ENCODE assay signal across 8 cellular contexts in the genomic region with DNA sequence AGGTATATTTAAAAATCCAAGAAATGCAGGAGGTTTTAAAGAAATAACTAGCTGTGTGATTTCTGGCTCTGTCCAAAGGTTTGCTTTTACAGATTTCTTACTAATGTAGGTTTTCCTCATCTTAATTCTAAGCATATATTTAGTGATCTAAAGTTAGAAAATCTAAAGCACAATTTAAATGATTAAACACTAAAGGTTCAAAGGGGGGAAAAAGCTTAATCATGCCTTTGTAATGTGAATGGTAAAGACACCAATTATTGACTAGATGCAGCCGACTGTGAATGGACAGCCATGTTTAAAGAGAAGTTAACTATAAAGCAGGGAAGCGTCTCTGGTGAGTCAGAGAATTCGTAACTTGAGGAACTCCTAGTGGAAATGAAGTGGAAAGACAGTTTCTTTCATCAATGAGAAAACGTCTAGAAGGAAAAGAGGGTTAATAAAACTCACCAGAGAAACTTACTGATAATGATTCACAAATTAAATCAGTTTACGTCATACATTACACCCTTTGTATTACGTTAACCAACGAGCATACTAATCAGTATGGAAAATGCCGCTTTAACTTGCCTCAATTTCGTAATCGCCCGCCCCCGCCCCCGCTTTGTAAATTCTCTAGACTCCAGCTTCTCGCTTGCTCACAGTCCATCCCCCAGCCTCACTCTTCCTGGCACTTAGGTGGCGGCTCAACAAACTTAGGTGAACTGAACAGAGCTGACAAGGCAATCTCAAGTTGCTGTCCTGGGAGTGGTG. TPM values are rescaled to one million over a fixed set of nuclear protein-coding genes. Genes with fewer than 3 reads are reported as not detected.
A peak's percentile ranks its signal among the peaks of the same experiment; 100 is the strongest.
DNase-seq lines count a peak whose midpoint lies in the region; ATAC-seq and TF ChIP-seq lines count a peak whose summit lies in the region.

No MANE protein-coding gene starts in this region.

- peak; percentile 0 to 1 for ATAC-seq in CD4-positive, CD25-positive, alpha-beta regulatory T cell (ENCODE audit: low read depth in 2 of 2)
- peak; percentile 44 to 53 for ATAC-seq in upper lobe of left lung (ENCODE audit: low FRiP score in 2 of 2)
- ATAC-seq in GM18858 (IDR thresholded peaks at IDR 0.05; ENCODE audit: unreplicated experiment): no peak

- peaks cover 3% of the 10 kb centered on the region for H3K36me3 Mint-ChIP-seq in CD4-positive, CD25-positive, alpha-beta regulatory T cell
- H3K36me3 Mint-ChIP-seq in activated T-helper 1 cell treated with anti-CD3 and anti-CD28 coated beads, Interleukin-12 subunit alpha, Interleukin-12 subunit beta, Interleukin-2, Interleukin-4 antibody, amounts not matched to agents 30 ng/mL and 10 ng/mL and 1 ng/mL, durations not matched to agents 14 hours and 24 hours and 36 hours (ENCODE audit: low read depth): peaks cover 2% of the 10 kb centered on the region
- peaks cover 5% of the 10 kb centered on the region for H3K36me3 Mint-ChIP-seq in nephron progenitor cell (ENCODE audit: low read depth)

- H3K4me1 ChIP-seq in CD4-positive, CD25-positive, alpha-beta regulatory T cell (ENCODE audit: control insufficient read depth, insufficient read depth, low read length, poor library complexity, severe bottlenecking): peaks cover 37% of the 10 kb centered on the region
- H3K4me1 ChIP-seq in upper lobe of left lung: peaks cover 15 to 27% (median 23%) of the 10 kb centered on the region in 4 donors

- intact Hi-C loops in activated T-helper 1 cell treated with anti-CD3 and anti-CD28 coated beads, Interleukin-12 subunit alpha, Interleukin-12 subunit beta, Interleukin-2, Interleukin-4 antibody, amounts not matched to agents 30 ng/mL and 10 ng/mL and 1 ng/mL, durations not matched to agents 14 hours and 24 hours and 36 hours (cut with micrococcal nuclease): loop anchor here (1.0 to 5.0 kb wide), 22 partner anchors 13 to 1635 kb away; partner anchors contain the start of genes BCAP29, CCDC71L, DLD and PIK3CG

- no peak for TF ChIP-seq POLR2A in upper lobe of left lung (IDR thresholded peaks at IDR 0.05)

- H3K36me3 ChIP-seq in CD4-positive, CD25-positive, alpha-beta regulatory T cell (ENCODE audit: control insufficient read depth, insufficient read depth, low read length): no peaks in the 10 kb centered on the region
- no peaks in the 10 kb centered on the region for H3K36me3 ChIP-seq in upper lobe of left lung

- H3K9me3 ChIP-seq in CD4-positive, CD25-positive, alpha-beta regulatory T cell (ENCODE audit: control insufficient read depth in 2 of 2, low read length in 2 of 2): no peaks in the 10 kb centered on the region
- H3K9me3 ChIP-seq in upper lobe of left lung: no peaks in the 10 kb centered on the region

- peak overlapping the region; percentile 88 for H3K4me3 ChIP-seq in CD4-positive, CD25-positive, alpha-beta regulatory T cell (ENCODE audit: low read depth, low read length)
- H3K4me3 ChIP-seq in HFF-Myc (replicated peaks; ENCODE audit: low read depth, low read length) (peak overlapping the region; percentile 65), upper lobe of left lung (peak overlapping the region; percentile 18 to 96 (median 56))

- peak overlapping the region; percentile 89 to 98 (median 96) for H3K4me3 Mint-ChIP-seq in CD4-positive, CD25-positive, alpha-beta regulatory T cell
- peak overlapping the region; percentile 88 for H3K4me3 Mint-ChIP-seq in activated T-helper 1 cell treated with anti-CD3 and anti-CD28 coated beads, Interleukin-12 subunit alpha, Interleukin-12 subunit beta, Interleukin-2, Interleukin-4 antibody, amounts not matched to agents 30 ng/mL and 10 ng/mL and 1 ng/mL, durations not matched to agents 14 hours and 24 hours and 36 hours
- peak overlapping the region; percentile 92 for H3K4me3 Mint-ChIP-seq in nephron progenitor cell

- peaks cover 5 to 43% (median 24%) of the 10 kb centered on the region in 4 donors for H3K4me1 Mint-ChIP-seq in CD4-positive, CD25-positive, alpha-beta regulatory T cell
- H3K4me1 Mint-ChIP-seq in activated T-helper 1 cell treated with anti-CD3 and anti-CD28 coated beads, Interleukin-12 subunit alpha, Interleukin-12 subunit beta, Interleukin-2, Interleukin-4 antibody, amounts not matched to agents 30 ng/mL and 10 ng/mL and 1 ng/mL, durations not matched to agents 14 hours and 24 hours and 36 hours (ENCODE audit: low read depth): peaks cover 19% of the 10 kb centered on the region
- peaks cover 44% of the 10 kb centered on the region for H3K4me1 Mint-ChIP-seq in nephron progenitor cell

- peak overlapping the region; percentile 99 to 100 (median 99) for H3K27ac Mint-ChIP-seq in CD4-positive, CD25-positive, alpha-beta regulatory T cell
- H3K27ac Mint-ChIP-seq in activated T-helper 1 cell treated with anti-CD3 and anti-CD28 coated beads, Interleukin-12 subunit alpha, Interleukin-12 subunit beta, Interleukin-2, Interleukin-4 antibody, amounts not matched to agents 30 ng/mL and 10 ng/mL and 1 ng/mL, durations not matched to agents 14 hours and 24 hours and 36 hours: peak overlapping the region; percentile 97
- peak overlapping the region; percentile 100 for H3K27ac Mint-ChIP-seq in nephron progenitor cell

- peak in 2 of 3 donors; percentile 69 to 79 for DNase-seq in CD4-positive, CD25-positive, alpha-beta regulatory T cell
- DNase-seq in HFF-Myc (ENCODE audit: extremely low read depth, low read depth): peak; percentile 66
- peak; percentile 3 to 55 for DNase-seq in NOMO-1 (lab: John Stamatoyannopoulos, UW; ENCODE audit: unreplicated experiment in 2 of 2)
- no peak for DNase-seq in activated T-helper 1 cell treated with anti-CD3 and anti-CD28 coated beads, Interleukin-12 subunit alpha, Interleukin-12 subunit beta, Interleukin-2, Interleukin-4 antibody, amounts not matched to agents 30 ng/mL and 10 ng/mL and 1 ng/mL, durations not matched to agents 14 hours and 24 hours and 36 hours (ENCODE audit: low spot score)
- peak; percentile 79 for DNase-seq in fibroblast of the conjunctiva (ENCODE audit: low read depth)
- DNase-seq in nephron progenitor cell: peak; percentile 10
- DNase-seq in upper lobe of left lung: peak in 1 of 2 donors; percentile 78

- peak overlapping the region; percentile 99 for H3K27ac ChIP-seq in CD4-positive, CD25-positive, alpha-beta regulatory T cell (ENCODE audit: insufficient read depth, low read length, poor library complexity, severe bottlenecking)
- H3K27ac ChIP-seq in upper lobe of left lung: peak overlapping the region; percentile 94 to 100 (median 98)

- WGBS in upper lobe of left lung, 2 donors: 0 to 1% methylated on average over 15 of the region's 15 CpGs

- no peaks in the 10 kb centered on the region for H3K27me3 Mint-ChIP-seq in CD4-positive, CD25-positive, alpha-beta regulatory T cell
- H3K27me3 Mint-ChIP-seq in activated T-helper 1 cell treated with anti-CD3 and anti-CD28 coated beads, Interleukin-12 subunit alpha, Interleukin-12 subunit beta, Interleukin-2, Interleukin-4 antibody, amounts not matched to agents 30 ng/mL and 10 ng/mL and 1 ng/mL, durations not matched to agents 14 hours and 24 hours and 36 hours (ENCODE audit: insufficient read depth): peaks cover 10% of the 10 kb centered on the region
- no peaks in the 10 kb centered on the region for H3K27me3 Mint-ChIP-seq in nephron progenitor cell (ENCODE audit: low read depth, poor library complexity)

- peak in 1 of 4 donors; percentile 2 for TF ChIP-seq EP300 in upper lobe of left lung (IDR thresholded peaks at IDR 0.05)

- no peaks in the 10 kb centered on the region for H3K9me3 Mint-ChIP-seq in CD4-positive, CD25-positive, alpha-beta regulatory T cell
- H3K9me3 Mint-ChIP-seq in activated T-helper 1 cell treated with anti-CD3 and anti-CD28 coated beads, Interleukin-12 subunit alpha, Interleukin-12 subunit beta, Interleukin-2, Interleukin-4 antibody, amounts not matched to agents 30 ng/mL and 10 ng/mL and 1 ng/mL, durations not matched to agents 14 hours and 24 hours and 36 hours: no peaks in the 10 kb centered on the region
- no peaks in the 10 kb centered on the region for H3K9me3 Mint-ChIP-seq in nephron progenitor cell

- peak; percentile 28 for TF ChIP-seq CTCF in HFF-Myc (IDR thresholded peaks at IDR 0.05; ENCODE audit: low read depth, low read length, missing control alignments)
- TF ChIP-seq CTCF in nephron progenitor cell (IDR thresholded peaks at IDR 0.05): peak; percentile 50
- peak in 5 of 6 experiments; percentile 41 to 70 (median 62) for TF ChIP-seq CTCF in upper lobe of left lung (IDR thresholded peaks at IDR 0.05)

- H3K27me3 ChIP-seq in CD4-positive, CD25-positive, alpha-beta regulatory T cell (ENCODE audit: control insufficient read depth, insufficient read depth, low read length): peaks cover 6% of the 10 kb centered on the region
- no peaks in the 10 kb centered on the region for H3K27me3 ChIP-seq in upper lobe of left lung

RNA-seq across cellular contexts. Expression of gene HBP1, which starts 1.1 kb away (rescaled TPM):
- total RNA-seq in CD4-positive, CD25-positive, alpha-beta regulatory T cell: 249 TPM
- polyA plus RNA-seq in CD4-positive, CD25-positive, alpha-beta regulatory T cell: 10 to 100 TPM; 67.8 to 98.6 (median 87.7) TPM
- 15.2 and 16.6 TPM in 2 replicates for total RNA-seq in activated T-helper 1 cell treated with anti-CD3 and anti-CD28 coated beads, Interleukin-12 subunit alpha, Interleukin-12 subunit beta, Interleukin-2, Interleukin-4 antibody, amounts not matched to agents 30 ng/mL and 10 ng/mL and 1 ng/mL, durations not matched to agents 14 hours and 24 hours and 36 hours
- total RNA-seq in upper lobe of left lung: 100 to 1,000 TPM in 1 of 6 donors, 10 to 100 TPM in 5; 55.5 to 113 (median 74.4) TPM
